ENCODE assay signal across 27 cellular contexts in genomic region chr2:48362515-48362914, GRCh38.
"Had no signal": no experiment of that assay in that cellular context is flagged by ENCODE, and none has a peak within 500 bp of the region (broad histone marks: within the 10 kb centered on the region; RNA-seq: fewer than 3 reads in every experiment).

No MANE protein-coding gene starts in this region.

- H3K4me1 ChIP-seq: ascending aorta, esophagus squamous epithelium, gastrocnemius medialis, parathyroid adenoma had no signal

- H3K27ac Mint-ChIP-seq: activated naive CD4-positive, alpha-beta T cell treated with anti-CD3 and anti-CD28 coated beads, Interleukin-2, amount 50 U/mL, for 72 hours; nephron progenitor cell; stimulated activated naive B cell treated with anti-CD40 and anti-IgM and Interleukin-4, amounts not matched to agents 10 μg/mL and 1 μg/mL and 100 μg/mL, for 72 hours; T-cell; T-helper 2 cell treated with Interferon-gamma antibody and Interleukin-4, amounts not matched to agents 5 μg/mL and 100 μg/mL, for 36 hours had no signal

- H3K9me3 Mint-ChIP-seq: activated naive CD4-positive, alpha-beta T cell treated with anti-CD3 and anti-CD28 coated beads, Interleukin-2, amount 50 U/mL, for 72 hours; T-cell; T-helper 2 cell treated with Interferon-gamma antibody and Interleukin-4, amounts not matched to agents 5 μg/mL and 100 μg/mL, for 36 hours had no signal

- H3K36me3 ChIP-seq: WERI-Rb-1 had no signal

- H3K9me3 ChIP-seq: ascending aorta, esophagus squamous epithelium, gastrocnemius medialis, transverse colon, vagina had no signal

- DNase-seq: activated CD4-positive, alpha-beta T cell treated with anti-CD3 and anti-CD28 coated beads for 1 hour; activated CD4-positive, alpha-beta T cell treated with anti-CD3 and anti-CD28 coated beads, Interleukin-2, amount 50 U/mL, for 1 hour; activated CD8-positive, alpha-beta memory T cell treated with anti-CD3 and anti-CD28 coated beads for 24 hours; activated effector memory CD4-positive, alpha-beta T cell treated with Interleukin-2 at 50 U/mL for 16 hours; activated T-cell treated with anti-CD3 and anti-CD28 coated beads, Interleukin-2, amount 50 U/mL, for 48 hours; central memory CD4-positive, alpha-beta T cell; dorsolateral prefrontal cortex; esophagus squamous epithelium; gastrocnemius medialis; head of caudate nucleus; hypothalamus; islet precursor cell; left cardiac atrium; nephron progenitor cell; nucleus accumbens; small intestine; stimulated activated CD4-positive, alpha-beta T cell treated with anti-CD3 and anti-CD28 coated beads, Interleukin-2, amount 100 ng/mL, for 24 hours; stimulated activated naive B cell treated with anti-CD40 and anti-IgM and Interleukin-4, amounts not matched to agents 10 μg/mL and 1 μg/mL and 100 μg/mL, for 72 hours; transverse colon; WERI-Rb-1 had no signal

- H3K4me3 Mint-ChIP-seq: nephron progenitor cell; stimulated activated naive B cell treated with anti-CD40 and anti-IgM and Interleukin-4, amounts not matched to agents 10 μg/mL and 1 μg/mL and 100 μg/mL, for 72 hours; T-helper 2 cell treated with Interferon-gamma antibody and Interleukin-4, amounts not matched to agents 5 μg/mL and 100 μg/mL, for 36 hours had no signal

- H3K27me3 ChIP-seq: ascending aorta, dorsolateral prefrontal cortex, esophagus squamous epithelium, gastrocnemius medialis, transverse colon, vagina had no signal

- H3K27ac ChIP-seq: ascending aorta, esophagus squamous epithelium, gastrocnemius medialis, parathyroid adenoma, transverse colon, vagina, WERI-Rb-1 had no signal

- H3K27me3 Mint-ChIP-seq: stimulated activated naive B cell treated with anti-CD40 and anti-IgM and Interleukin-4, amounts not matched to agents 10 μg/mL and 1 μg/mL and 100 μg/mL, for 72 hours; T-cell had no signal

- H3K4me3 ChIP-seq: ascending aorta, dorsolateral prefrontal cortex, esophagus squamous epithelium, gastrocnemius medialis, transverse colon, vagina had no signal

- ATAC-seq: activated naive CD4-positive, alpha-beta T cell treated with anti-CD3 and anti-CD28 coated beads, Interleukin-2, amount 50 U/mL, for 72 hours; gastrocnemius medialis; left cardiac atrium; sciatic nerve; stimulated activated naive B cell treated with anti-CD40 and anti-IgM and Interleukin-4, amounts not matched to agents 10 μg/mL and 1 μg/mL and 100 μg/mL, for 72 hours had no signal

- H3K9ac ChIP-seq: parathyroid adenoma had no signal
